ENCODE assay signal across 8 cellular contexts in genomic region chr7:5596046-5596895, GRCh38. TPM values are rescaled to one million over a fixed set of nuclear protein-coding genes. Genes with fewer than 3 reads are reported as not detected.
DNase-seq lines count a peak whose midpoint lies in the region; ATAC-seq and TF ChIP-seq lines count a peak whose summit lies in the region.

No MANE protein-coding gene starts in this region.

- no peak for TF ChIP-seq CTCF in GM12865 (IDR thresholded peaks at IDR 0.05; ENCODE audit: insufficient read depth, low read depth, low read length, missing control alignments)

- no peak for TF ChIP-seq POLR2A in erythroblast (IDR thresholded peaks at IDR 0.05; ENCODE audit: low read length)

- peaks cover 19 to 24% of the 10 kb centered on the region in 2 donors for H3K4me1 Mint-ChIP-seq in natural killer cell treated with Interleukin-12 subunit alpha and Interleukin-12 subunit beta and Interleukin-15 and Interleukin-18, amount 100 ng/mL, for 72 hours (ENCODE audit: low read depth in 2 of 2)
- peaks cover 42% of the 10 kb centered on the region for H3K4me1 Mint-ChIP-seq in stimulated activated naive CD8-positive, alpha-beta T cell treated with anti-CD3 and anti-CD28 coated beads, Interleukin-15, amount 100 ng/mL, for 72 hours

- DNase-seq in GM12865 (ENCODE audit: low read depth): peak; percentile 88
- DNase-seq in NCI-H446 (lab: John Stamatoyannopoulos, UW): peak; percentile 80 to 90
- peak; percentile 51 for DNase-seq in activated T-cell treated with anti-CD3 and anti-CD28 coated beads for 1 hour (ENCODE audit: low read depth)
- peak; percentile 66 to 74 for DNase-seq in erythroblast (lab: John Stamatoyannopoulos, UW)
- DNase-seq in natural killer cell treated with Interleukin-12 subunit alpha and Interleukin-12 subunit beta and Interleukin-15 and Interleukin-18, amount 100 ng/mL, for 72 hours (ENCODE audit: low spot score): peak; percentile 85
- peak; percentile 77 to 87 for DNase-seq in stimulated activated naive CD8-positive, alpha-beta T cell treated with anti-CD3 and anti-CD28 coated beads, Interleukin-15, amount 100 ng/mL, for 72 hours
- no peak for DNase-seq in DMS53 (lab: John Stamatoyannopoulos, UW)

- peak overlapping the region; percentile 96 for H3K4me3 ChIP-seq in GM12865 (ENCODE audit: low read depth, low read length)

- H3K27me3 Mint-ChIP-seq in natural killer cell treated with Interleukin-12 subunit alpha and Interleukin-12 subunit beta and Interleukin-15 and Interleukin-18, amount 100 ng/mL, for 72 hours: peaks cover 14 to 19% of the 10 kb centered on the region in 2 donors
- H3K27me3 Mint-ChIP-seq in stimulated activated naive CD8-positive, alpha-beta T cell treated with anti-CD3 and anti-CD28 coated beads, Interleukin-15, amount 100 ng/mL, for 72 hours: peaks cover 30% of the 10 kb centered on the region

- no peaks in the 10 kb centered on the region for H3K36me3 Mint-ChIP-seq in natural killer cell treated with Interleukin-12 subunit alpha and Interleukin-12 subunit beta and Interleukin-15 and Interleukin-18, amount 100 ng/mL, for 72 hours

- H3K4me3 Mint-ChIP-seq in natural killer cell treated with Interleukin-12 subunit alpha and Interleukin-12 subunit beta and Interleukin-15 and Interleukin-18, amount 100 ng/mL, for 72 hours: peak overlapping the region; percentile 78
- H3K4me3 Mint-ChIP-seq in stimulated activated naive CD8-positive, alpha-beta T cell treated with anti-CD3 and anti-CD28 coated beads, Interleukin-15, amount 100 ng/mL, for 72 hours: peak overlapping the region; percentile 88 to 89

- H3K9me3 Mint-ChIP-seq in natural killer cell treated with Interleukin-12 subunit alpha and Interleukin-12 subunit beta and Interleukin-15 and Interleukin-18, amount 100 ng/mL, for 72 hours: no peaks in the 10 kb centered on the region
- H3K9me3 Mint-ChIP-seq in stimulated activated naive CD8-positive, alpha-beta T cell treated with anti-CD3 and anti-CD28 coated beads, Interleukin-15, amount 100 ng/mL, for 72 hours: no peaks in the 10 kb centered on the region

- peak overlapping the region; percentile 50 to 59 for H3K27ac Mint-ChIP-seq in natural killer cell treated with Interleukin-12 subunit alpha and Interleukin-12 subunit beta and Interleukin-15 and Interleukin-18, amount 100 ng/mL, for 72 hours
- peak overlapping the region; percentile 84 to 93 for H3K27ac Mint-ChIP-seq in stimulated activated naive CD8-positive, alpha-beta T cell treated with anti-CD3 and anti-CD28 coated beads, Interleukin-15, amount 100 ng/mL, for 72 hours

- ATAC-seq in natural killer cell treated with Interleukin-12 subunit alpha and Interleukin-12 subunit beta and Interleukin-15 and Interleukin-18, amount 100 ng/mL, for 72 hours: peak; percentile 80 to 83
- ATAC-seq in stimulated activated naive CD8-positive, alpha-beta T cell treated with anti-CD3 and anti-CD28 coated beads, Interleukin-15, amount 100 ng/mL, for 72 hours: peak; percentile 89
- ATAC-seq in GM18870 (IDR thresholded peaks at IDR 0.05; ENCODE audit: unreplicated experiment): no peak

RNA-seq across cellular contexts. Expression of gene FSCN1, which starts 3.7 kb away (rescaled TPM):
- total RNA-seq in natural killer cell treated with Interleukin-12 subunit alpha and Interleukin-12 subunit beta and Interleukin-15 and Interleukin-18, amount 100 ng/mL, for 72 hours: 10 to 100 TPM; 15.6 to 32.1 TPM
